Comparison of ENCODE assay signal across 11 cellular contexts in the genomic region with DNA sequence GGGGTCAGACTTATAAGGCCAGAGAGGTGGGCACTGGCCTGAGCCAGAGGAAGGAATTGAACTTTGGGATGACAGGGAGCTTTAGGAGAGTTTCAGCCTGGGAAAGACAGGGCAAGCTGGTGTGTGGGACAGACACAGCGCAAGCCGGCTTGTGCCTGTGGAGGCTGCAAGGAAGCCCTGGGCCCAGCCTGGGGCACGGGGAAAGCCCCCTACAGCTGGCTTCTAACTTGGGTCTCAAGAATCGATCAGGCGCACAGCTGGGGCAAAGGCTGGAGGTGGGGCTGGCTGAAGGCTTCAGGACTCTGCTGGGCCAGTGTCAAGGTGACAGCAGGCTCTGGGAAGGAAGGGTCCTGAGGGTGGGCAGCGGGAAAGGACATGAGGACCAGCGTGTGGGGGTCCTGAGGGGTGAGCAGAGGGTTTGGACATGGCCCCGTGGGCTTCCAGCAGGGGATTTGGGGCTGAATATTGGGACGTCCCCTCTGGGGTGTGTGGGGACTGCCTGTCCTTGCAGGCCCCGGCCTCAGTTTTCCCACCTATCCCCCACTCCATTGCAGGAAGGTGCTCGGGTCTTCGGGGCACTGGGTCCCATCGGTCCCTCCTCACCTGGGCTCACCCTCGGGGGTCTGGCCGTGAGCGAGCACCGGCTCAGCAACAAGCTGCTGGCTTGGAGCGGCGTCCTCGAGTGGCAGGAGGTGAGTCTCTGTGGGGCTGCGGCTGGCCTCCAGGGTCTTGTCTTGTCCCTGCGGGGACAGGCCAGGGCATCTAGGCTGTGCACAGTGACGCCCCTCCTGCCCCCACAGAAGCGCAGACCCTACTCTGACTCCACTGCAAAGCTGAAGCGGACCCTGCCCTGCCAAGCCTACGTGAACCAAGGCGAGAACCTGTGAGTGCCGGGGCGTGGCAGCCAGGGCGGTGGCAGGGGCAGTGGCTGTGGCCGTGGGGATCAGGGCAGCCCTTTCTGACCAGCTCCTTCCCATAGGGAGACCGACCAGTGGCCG. TPM values are rescaled to one million over a fixed set of nuclear protein-coding genes. Genes with fewer than 3 reads are reported as not detected.
DNase-seq lines count a peak whose midpoint lies in the region; ATAC-seq, FAIRE-seq and TF ChIP-seq lines count a peak whose summit lies in the region.
"Had no signal": no experiment of that assay in that cellular context is flagged by ENCODE, and none has a peak within 500 bp of the region (broad histone marks: within the 10 kb centered on the region; RNA-seq: fewer than 3 reads in every experiment).

No MANE protein-coding gene starts in this region.

- H3K9ac ChIP-seq in SK-N-MC (ENCODE audit: insufficient read length) = peak overlapping the region; percentile 41
- H3K9ac ChIP-seq: GM23248, parathyroid adenoma had no signal

- peaks cover 3% of the 10 kb centered on the region for H3K36me3 Mint-ChIP-seq in activated T-cell treated with anti-CD3 and anti-CD28 coated beads, Interleukin-2, amount 50 U/mL, for 4 hours (ENCODE audit: insufficient read depth)
- peaks cover 68% of the 10 kb centered on the region for H3K36me3 Mint-ChIP-seq in stimulated activated effector memory CD8-positive, alpha-beta T cell treated with anti-CD3 and anti-CD28 coated beads, Interleukin-12 subunit alpha, Interleukin-12 subunit beta, amount 100 ng/mL, for 72 hours

- H3K4me3 ChIP-seq in SK-N-MC = peak overlapping the region; percentile 14; the same call in 1 of the 2 replicates
- H3K4me3 ChIP-seq: GM23248 had no signal

- no peak for DNase-seq in activated T-cell treated with anti-CD3 and anti-CD28 coated beads, Interleukin-2, amount 50 U/mL, for 4 hours
- no peak for DNase-seq in activated T-cell treated with anti-CD3 and anti-CD28 coated beads, Interleukin-2, amount 50 U/mL, for 1 hour
- no peak for DNase-seq in SK-N-MC (ENCODE audit: low read depth, low spot score)
- peak; percentile 53 for DNase-seq in left lobe of liver (ENCODE audit: low spot score)
- DNase-seq in stimulated activated effector memory CD8-positive, alpha-beta T cell treated with anti-CD3 and anti-CD28 coated beads, Interleukin-12 subunit alpha, Interleukin-12 subunit beta, amount 100 ng/mL, for 72 hours (ENCODE audit: low spot score in 2 of 2) = peak in 1 of 2 donors; percentile 50
- DNase-seq in GM12892 (ENCODE audit: insufficient read length) = no peak
- no peak for DNase-seq in occipital lobe (lab: John Stamatoyannopoulos, UW)
- DNase-seq: GM23248, NCI-H1694 treated with DMSO at 0.1 percent for 48 hours had no signal

- H3K9me3 Mint-ChIP-seq in activated T-cell treated with anti-CD3 and anti-CD28 coated beads, Interleukin-2, amount 50 U/mL, for 4 hours = peaks cover 2% of the 10 kb centered on the region
- peaks cover 1% of the 10 kb centered on the region for H3K9me3 Mint-ChIP-seq in stimulated activated effector memory CD8-positive, alpha-beta T cell treated with anti-CD3 and anti-CD28 coated beads, Interleukin-12 subunit alpha, Interleukin-12 subunit beta, amount 100 ng/mL, for 72 hours

- peaks cover 26% of the 10 kb centered on the region for H3K4me1 Mint-ChIP-seq in activated T-cell treated with anti-CD3 and anti-CD28 coated beads, Interleukin-2, amount 50 U/mL, for 4 hours (ENCODE audit: low read depth)
- peaks cover 32% of the 10 kb centered on the region for H3K4me1 Mint-ChIP-seq in stimulated activated effector memory CD8-positive, alpha-beta T cell treated with anti-CD3 and anti-CD28 coated beads, Interleukin-12 subunit alpha, Interleukin-12 subunit beta, amount 100 ng/mL, for 72 hours

- no peaks in the 10 kb centered on the region for H3K27me3 Mint-ChIP-seq in activated T-cell treated with anti-CD3 and anti-CD28 coated beads, Interleukin-2, amount 50 U/mL, for 4 hours (ENCODE audit: low read depth)

- TF ChIP-seq POLR2A in GM12892 (IDR thresholded peaks at IDR 0.05; ENCODE audit: low read depth, low read length) = no peak

- ATAC-seq in activated T-cell treated with anti-CD3 and anti-CD28 coated beads, Interleukin-2, amount 50 U/mL, for 4 hours = no peak
- ATAC-seq in left lobe of liver = no peak
- no peak for ATAC-seq in stimulated activated effector memory CD8-positive, alpha-beta T cell treated with anti-CD3 and anti-CD28 coated beads, Interleukin-12 subunit alpha, Interleukin-12 subunit beta, amount 100 ng/mL, for 72 hours
- no peak for ATAC-seq in HG03135 (IDR thresholded peaks at IDR 0.05; ENCODE audit: unreplicated experiment)

- peak overlapping the region; percentile 14 for H3K4me3 Mint-ChIP-seq in activated T-cell treated with anti-CD3 and anti-CD28 coated beads, Interleukin-2, amount 50 U/mL, for 4 hours
- no peak overlapping the region for H3K4me3 Mint-ChIP-seq in stimulated activated effector memory CD8-positive, alpha-beta T cell treated with anti-CD3 and anti-CD28 coated beads, Interleukin-12 subunit alpha, Interleukin-12 subunit beta, amount 100 ng/mL, for 72 hours

- FAIRE-seq in GM12892 (lab: Jason Lieb, UNC) = no peak

- peaks cover 71% of the 10 kb centered on the region for H3K36me3 ChIP-seq in SK-N-MC (ENCODE audit: insufficient read depth, low read length)

- no peaks in the 10 kb centered on the region for H3K9me3 ChIP-seq in SK-N-MC (ENCODE audit: low read depth, low read length)

- peak overlapping the region; percentile 45 for H3K27ac Mint-ChIP-seq in stimulated activated effector memory CD8-positive, alpha-beta T cell treated with anti-CD3 and anti-CD28 coated beads, Interleukin-12 subunit alpha, Interleukin-12 subunit beta, amount 100 ng/mL, for 72 hours

- 0 out of 2 replicates have a peak overlapping the region, but pooled peaks have one; percentile 31 for H3K27ac ChIP-seq in SK-N-MC
- H3K27ac ChIP-seq: GM23248, parathyroid adenoma had no signal

RNA-seq across cellular contexts. Expression of gene PTOV1, which starts 3.2 kb away (rescaled TPM):
- 10 to 100 TPM; 77.8 to 86.3 (median 83.7) TPM for total RNA-seq in activated T-cell treated with anti-CD3 and anti-CD28 coated beads, Interleukin-2, amount 50 U/mL, for 4 hours
- total RNA-seq in left lobe of liver (86.0 TPM), occipital lobe (99.2 TPM)
- polyA plus RNA-seq in GM12892 (2012; ENCODE audit: missing spikeins) = 44.7 TPM

RNA-seq across cellular contexts. Expression of gene PNKP, which starts 13.2 kb away (rescaled TPM):
- 100 to 1,000 TPM; 110 to 120 (median 110) TPM for total RNA-seq in activated T-cell treated with anti-CD3 and anti-CD28 coated beads, Interleukin-2, amount 50 U/mL, for 4 hours
- 33.7 TPM for total RNA-seq in left lobe of liver
- polyA plus RNA-seq in GM12892 (2012; ENCODE audit: missing spikeins) = 38.9 TPM
- total RNA-seq in occipital lobe = 24.0 TPM

RNA-seq across cellular contexts. Expression of gene AKT1S1, which starts 23.0 kb away (rescaled TPM):
- 10 to 100 TPM; 25.3 to 31.6 (median 28.0) TPM for total RNA-seq in activated T-cell treated with anti-CD3 and anti-CD28 coated beads, Interleukin-2, amount 50 U/mL, for 4 hours
- total RNA-seq in left lobe of liver (27.6 TPM), occipital lobe (3.9 TPM)
- polyA plus RNA-seq in GM12892 (2012; ENCODE audit: missing spikeins) = 11.7 TPM

RNA-seq across cellular contexts. Expression of gene TBC1D17, which starts 23.4 kb away (rescaled TPM):
- 10 to 100 TPM; 29.1 to 30.5 (median 29.3) TPM for total RNA-seq in activated T-cell treated with anti-CD3 and anti-CD28 coated beads, Interleukin-2, amount 50 U/mL, for 4 hours
- 31.7 TPM for total RNA-seq in left lobe of liver
- 31.9 TPM for polyA plus RNA-seq in GM12892 (2012; ENCODE audit: missing spikeins)
- total RNA-seq in occipital lobe = 6.1 TPM

RNA-seq across cellular contexts. Expression of gene MED25, which starts 36.1 kb away (rescaled TPM):
- 10 to 100 TPM; 44.1 to 51.0 (median 47.2) TPM for total RNA-seq in activated T-cell treated with anti-CD3 and anti-CD28 coated beads, Interleukin-2, amount 50 U/mL, for 4 hours
- total RNA-seq in left lobe of liver (16.5 TPM), occipital lobe (12.8 TPM)
- 22.6 TPM for polyA plus RNA-seq in GM12892 (2012; ENCODE audit: missing spikeins)
